8 cellular contexts compared by ENCODE assay signal in the genomic region with DNA sequence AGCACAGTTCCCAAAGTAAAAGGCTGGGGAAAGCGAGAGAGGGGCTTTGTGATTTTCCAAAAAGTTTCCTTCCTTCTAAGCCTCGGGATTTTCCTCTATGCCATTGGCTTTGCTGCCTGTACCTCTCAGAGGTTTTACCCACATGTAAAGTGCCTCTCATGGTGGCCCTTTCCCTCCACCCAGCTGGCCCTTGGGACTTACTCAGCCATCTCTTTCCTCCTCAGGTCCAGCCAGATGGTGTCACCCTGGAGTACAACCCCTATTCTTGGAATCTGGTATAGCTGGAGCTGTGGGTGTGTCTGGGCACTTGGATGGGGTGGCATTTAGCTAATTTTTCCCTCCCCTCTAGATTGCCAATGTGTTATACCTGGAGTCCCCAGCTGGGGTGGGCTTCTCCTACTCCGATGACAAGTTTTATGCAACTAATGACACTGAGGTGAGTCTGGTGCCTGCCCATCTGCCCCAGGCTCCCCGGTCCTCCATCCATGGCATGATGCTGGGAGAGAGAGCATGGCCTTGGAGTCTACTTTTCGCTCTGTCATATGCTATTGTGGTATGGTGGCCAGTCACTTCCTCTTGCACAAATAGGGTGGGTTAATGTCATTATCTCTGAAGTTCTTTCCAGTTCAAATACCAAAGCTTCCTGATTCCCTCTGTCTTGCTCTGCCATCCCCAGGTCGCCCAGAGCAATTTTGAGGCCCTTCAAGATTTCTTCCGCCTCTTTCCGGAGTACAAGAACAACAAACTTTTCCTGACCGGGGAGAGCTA. TPM values are rescaled to one million over a fixed set of nuclear protein-coding genes. Genes with fewer than 3 reads are reported as not detected.
DNase-seq lines count a peak whose midpoint lies in the region; ATAC-seq and TF ChIP-seq lines count a peak whose summit lies in the region.

No MANE protein-coding gene starts in this region.

- H3K4me1 ChIP-seq in BLaER1 treated with 17β-estradiol and CSF1 and Interleukin-3, amounts not matched to agents 10 nM and 100 nM: peaks cover 34 to 62% (median 48%) of the 10 kb centered on the region in 10 experiments
- H3K4me1 ChIP-seq in right atrium auricular region (peaks cover 0 to 27% of the 10 kb centered on the region in 2 donors), skeletal muscle satellite cell (ENCODE audit: control insufficient read depth, insufficient read depth, low read length) (peaks cover 27% of the 10 kb centered on the region)

- H4K20me1 ChIP-seq in BLaER1 treated with 17β-estradiol and CSF1 and Interleukin-3, amounts not matched to agents 10 nM and 100 nM: peaks cover 0 to 67% (median 22%) of the 10 kb centered on the region in 11 experiments; a peak in 10 of 22 replicates

- H3K36me3 Mint-ChIP-seq in activated CD4-positive, alpha-beta memory T cell treated with anti-CD3 and anti-CD28 coated beads for 36 hours: peaks cover 8% of the 10 kb centered on the region

- peak overlapping the region; percentile 72 to 94 (median 80); a peak in 20 of 22 replicates for H3K27ac ChIP-seq in BLaER1 treated with 17β-estradiol and CSF1 and Interleukin-3, amounts not matched to agents 10 nM and 100 nM
- peak overlapping the region in 1 of 2 donors; percentile 83 for H3K27ac ChIP-seq in right atrium auricular region

- no peaks in the 10 kb centered on the region for H3K27me3 ChIP-seq in BLaER1 treated with 17β-estradiol and CSF1 and Interleukin-3, amounts not matched to agents 10 nM and 100 nM
- no peaks in the 10 kb centered on the region for H3K27me3 ChIP-seq in right atrium auricular region
- no peaks in the 10 kb centered on the region for H3K27me3 ChIP-seq in skeletal muscle satellite cell (ENCODE audit: control insufficient read depth, insufficient read depth, low read length)

- no peaks in the 10 kb centered on the region for H3K27me3 Mint-ChIP-seq in activated CD4-positive, alpha-beta memory T cell treated with anti-CD3 and anti-CD28 coated beads for 36 hours

- peak overlapping the region; percentile 77 to 94 (median 86) for H3K4me3 ChIP-seq in BLaER1 treated with 17β-estradiol and CSF1 and Interleukin-3, amounts not matched to agents 10 nM and 100 nM
- H3K4me3 ChIP-seq in right atrium auricular region (peak overlapping the region; percentile 65 to 82), skeletal muscle satellite cell (ENCODE audit: low read length) (peak overlapping the region; percentile 95)

- H3K9me3 ChIP-seq in BLaER1 treated with 17β-estradiol and CSF1 and Interleukin-3, amounts not matched to agents 10 nM and 100 nM (replicated peaks in 1 of 11): no peaks in the 10 kb centered on the region
- H3K9me3 ChIP-seq in right atrium auricular region (no peaks in the 10 kb centered on the region), skeletal muscle satellite cell (replicated peaks; ENCODE audit: low read length) (no peaks in the 10 kb centered on the region)

- no peaks in the 10 kb centered on the region for H3K9me3 Mint-ChIP-seq in activated CD4-positive, alpha-beta memory T cell treated with anti-CD3 and anti-CD28 coated beads for 36 hours

- CTCF ChIA-PET in activated CD4-positive, alpha-beta memory T cell treated with anti-CD3 and anti-CD28 coated beads for 36 hours (lab: Charles Lee): interaction anchor here (1.0 to 1.9 kb wide), 5 partner anchors 10 to 93 kb away, joined by 3 to 6 read pairs (median 4); no protein-coding TSS in a partner anchor

- H3K4me1 Mint-ChIP-seq in activated CD4-positive, alpha-beta memory T cell treated with anti-CD3 and anti-CD28 coated beads for 36 hours (ENCODE audit: low read depth): peaks cover 31% of the 10 kb centered on the region

- peak overlapping the region; percentile 92 to 100 (median 98) for H3K4me2 ChIP-seq in BLaER1 treated with 17β-estradiol and CSF1 and Interleukin-3, amounts not matched to agents 10 nM and 100 nM
- peak overlapping the region; percentile 99 for H3K4me2 ChIP-seq in skeletal muscle satellite cell (ENCODE audit: low read length)

- intact Hi-C loops in activated CD4-positive, alpha-beta memory T cell treated with anti-CD3 and anti-CD28 coated beads for 36 hours (cut with micrococcal nuclease): loop anchor here (2.0 kb wide), 1 partner anchor 19 kb away; no protein-coding TSS in a partner anchor

- peak overlapping the region; percentile 74 for H3K27ac Mint-ChIP-seq in activated CD4-positive, alpha-beta memory T cell treated with anti-CD3 and anti-CD28 coated beads for 36 hours

- POLR2A ChIA-PET in activated CD4-positive, alpha-beta memory T cell treated with anti-CD3 and anti-CD28 coated beads for 36 hours (lab: Charles Lee): interaction anchor here (1.8 to 4.5 kb wide), 3 partner anchors 35 to 79 kb away, joined by 4 to 23 read pairs (median 13); a partner anchor contains a TSS

- peak overlapping the region; percentile 84 to 93 (median 88) for H3K9ac ChIP-seq in BLaER1 treated with 17β-estradiol and CSF1 and Interleukin-3, amounts not matched to agents 10 nM and 100 nM
- H3K9ac ChIP-seq in skeletal muscle satellite cell (ENCODE audit: low read depth, low read length): peak overlapping the region; percentile 83

- peaks cover 47 to 67% (median 50%) of the 10 kb centered on the region in 11 experiments for H3K36me3 ChIP-seq in BLaER1 treated with 17β-estradiol and CSF1 and Interleukin-3, amounts not matched to agents 10 nM and 100 nM
- H3K36me3 ChIP-seq in right atrium auricular region (peaks cover 39% of the 10 kb centered on the region), skeletal muscle satellite cell (ENCODE audit: insufficient read depth, low read length) (peaks cover 32% of the 10 kb centered on the region)

- H3K4me3 Mint-ChIP-seq in activated CD4-positive, alpha-beta memory T cell treated with anti-CD3 and anti-CD28 coated beads for 36 hours: peak overlapping the region; percentile 85

- peak; percentile 31 for DNase-seq in HT1080 (ENCODE audit: low read depth)
- DNase-seq in activated CD4-positive, alpha-beta memory T cell treated with anti-CD3 and anti-CD28 coated beads for 36 hours: no peak
- DNase-seq in right atrium auricular region (ENCODE audit: low spot score): no peak

- no peak for ATAC-seq in GM21717 (IDR thresholded peaks at IDR 0.05; ENCODE audit: unreplicated experiment)
- ATAC-seq in GM21737 (IDR thresholded peaks at IDR 0.05; ENCODE audit: unreplicated experiment): no peak
- no peak for ATAC-seq in GM18870 (IDR thresholded peaks at IDR 0.05; ENCODE audit: unreplicated experiment)

- TF ChIP-seq CTCF in right atrium auricular region (IDR thresholded peaks at IDR 0.05): no peak

RNA-seq across cellular contexts. Expression of a gene that starts 1.1 kb away (rescaled TPM):
- total RNA-seq in HT1080 (2014; rRNA removed; shearing (Covaris generic)): 84.1 and 115 TPM in 2 replicates
- polyA plus RNA-seq in HT1080 (2015; cell fraction: cytosol; rRNA removed): 137 and 144 TPM in 2 replicates
- polyA plus RNA-seq in HT1080 (2015; cell fraction: nucleus; rRNA removed): 282 and 323 TPM in 2 replicates
- 10 to 100 TPM; 49.8 to 54.8 TPM for total RNA-seq in activated CD4-positive, alpha-beta memory T cell treated with anti-CD3 and anti-CD28 coated beads for 36 hours
- total RNA-seq in right atrium auricular region: 100 to 1,000 TPM in 1 of 2 donors, 10 to 100 TPM in 1; 83.8 to 116 TPM
- 55.3 and 62.3 TPM in 2 replicates for total RNA-seq in skeletal muscle satellite cell (2012; rRNA removed)

RNA-seq across cellular contexts. Expression of a gene that starts 1.2 kb away (rescaled TPM):
- 1.3 and 2.1 TPM in 2 replicates for total RNA-seq in HT1080 (2014; rRNA removed; shearing (Covaris generic))
- 1.8 and 3.0 TPM in 2 replicates for polyA plus RNA-seq in HT1080 (2015; cell fraction: cytosol; rRNA removed)
- polyA plus RNA-seq in HT1080 (2015; cell fraction: nucleus; rRNA removed): 5.5 and 9.3 TPM in 2 replicates
- total RNA-seq in activated CD4-positive, alpha-beta memory T cell treated with anti-CD3 and anti-CD28 coated beads for 36 hours: 1 to 10 TPM; 2.3 to 2.5 TPM
- 1 to 10 TPM; 8.7 to 8.8 TPM for total RNA-seq in right atrium auricular region
- total RNA-seq in skeletal muscle satellite cell (2012; rRNA removed): 2.0 and 2.5 TPM in 2 replicates

RNA-seq across cellular contexts. Expression of a gene that starts 4.8 kb away (rescaled TPM):
- total RNA-seq in HT1080 (2014; rRNA removed; shearing (Covaris generic)): 0.33 and 0.34 TPM in 2 replicates
- polyA plus RNA-seq in HT1080 (2015; cell fraction: cytosol; rRNA removed): 0.19 and 0.86 TPM in 2 replicates
- polyA plus RNA-seq in HT1080 (2015; cell fraction: nucleus; rRNA removed): 3.3 and 5.4 TPM in 2 replicates
- total RNA-seq in activated CD4-positive, alpha-beta memory T cell treated with anti-CD3 and anti-CD28 coated beads for 36 hours: under 1 TPM; 0.50 to 0.63 TPM
- 1 to 10 TPM; 1.1 to 1.4 TPM for total RNA-seq in right atrium auricular region
- total RNA-seq in skeletal muscle satellite cell (2012; rRNA removed): 0.44 and 0.76 TPM in 2 replicates

RNA-seq across cellular contexts. Expression of a gene that starts 11.2 kb away (rescaled TPM):
- total RNA-seq in HT1080 (2014; rRNA removed; shearing (Covaris generic)): 8.1 and 13.8 TPM in 2 replicates
- polyA plus RNA-seq in HT1080 (2015; cell fraction: cytosol; rRNA removed): 6.9 TPM in 2 replicates
- polyA plus RNA-seq in HT1080 (2015; cell fraction: nucleus; rRNA removed): 6.8 and 12.1 TPM in 2 replicates
- 1 to 10 TPM; 7.7 to 8.1 TPM for total RNA-seq in activated CD4-positive, alpha-beta memory T cell treated with anti-CD3 and anti-CD28 coated beads for 36 hours
- total RNA-seq in right atrium auricular region: 10 to 100 TPM in 1 of 2 donors, 1 to 10 TPM in 1; 9.8 to 13.8 TPM
- total RNA-seq in skeletal muscle satellite cell (2012; rRNA removed): 6.3 and 11.1 TPM in 2 replicates

RNA-seq across cellular contexts. Expression of a gene that starts 19.7 kb away (rescaled TPM):
- total RNA-seq in HT1080 (2014; rRNA removed; shearing (Covaris generic)): 0.16 TPM in 1 of 2 replicates, not detected in the other
- 0.75 and 0.85 TPM in 2 replicates for polyA plus RNA-seq in HT1080 (2015; cell fraction: cytosol; rRNA removed)
- polyA plus RNA-seq in HT1080 (2015; cell fraction: nucleus; rRNA removed): 0.65 and 0.87 TPM in 2 replicates
- 1 to 10 TPM; 9.4 to 9.5 TPM for total RNA-seq in activated CD4-positive, alpha-beta memory T cell treated with anti-CD3 and anti-CD28 coated beads for 36 hours
- 100 to 1,000 TPM in 1 of 2 donors, 10 to 100 TPM in 1; 53.6 to 221 TPM for total RNA-seq in right atrium auricular region
- total RNA-seq in skeletal muscle satellite cell (2012; rRNA removed): 5.6 and 11.8 TPM in 2 replicates
